21 cellular contexts compared by ENCODE assay signal in genomic region chr11:8930456-8931175, GRCh38. TPM values are rescaled to one million over a fixed set of nuclear protein-coding genes. Genes with fewer than 3 reads are reported as not detected.
A peak's percentile ranks its signal among the peaks of the same experiment; 100 is the strongest.
DNase-seq lines count a peak whose midpoint lies in the region; FAIRE-seq and TF ChIP-seq lines count a peak whose summit lies in the region.
"Had no signal": no experiment of that assay in that cellular context is flagged by ENCODE, and none has a peak within 500 bp of the region (broad histone marks: within the 10 kb centered on the region; RNA-seq: fewer than 3 reads in every experiment).

No MANE protein-coding gene starts in this region.

- H3K27ac ChIP-seq in H1 (ENCODE audit: low read depth, low read length) (no peak overlapping the region), osteoblast (ENCODE audit: low read depth, low read length) (no peak overlapping the region)
- H3K27ac ChIP-seq: C4-2B, SJSA1 had no signal

- CTCF ChIA-PET in H1 (lab: Charles Lee; ENCODE audit: partially characterized antibody), result interaction anchor here (0.6 to 2.0 kb wide), 8 partner anchors 12 to 184 kb away, joined by 3 to 6 read pairs (median 4); partner anchors contain the start of gene ASCL3

- H4K8ac ChIP-seq in H1 (ENCODE audit: extremely low read depth, insufficient read depth, low read length), result no peak overlapping the region

- no peak overlapping the region for H2AK5ac ChIP-seq in H1 (ENCODE audit: low read depth, low read length)

- H3K79me1 ChIP-seq in H1 (ENCODE audit: low read depth, low read length), result no peaks in the 10 kb centered on the region

- H3K18ac ChIP-seq in H1 (ENCODE audit: extremely low read depth, low read length), result no peak overlapping the region; the same call in 1 of the 2 replicates

- H3K79me2 ChIP-seq in H1 (ENCODE audit: control insufficient read depth in 1 of 2, insufficient read depth in 2 of 2, low read length in 2 of 2) (no peaks in the 10 kb centered on the region), osteoblast (ENCODE audit: insufficient read depth, low read length) (no peaks in the 10 kb centered on the region)

- H3K14ac ChIP-seq in H1 (ENCODE audit: insufficient read length), result no peak overlapping the region

- no peak overlapping the region for H3K4ac ChIP-seq in H1 (replicated peaks; ENCODE audit: insufficient read length, low read depth, low read length)

- H2BK15ac ChIP-seq in H1 (ENCODE audit: low read length), result no peak overlapping the region

- no peaks in the 10 kb centered on the region for H3K23me2 ChIP-seq in H1 (ENCODE audit: low read depth, low read length)

- DNase-seq in EH (ENCODE audit: low read depth), result peak; percentile 27
- DNase-seq in MV-4-11 (lab: John Stamatoyannopoulos, UW), result peak; percentile 62
- no peak for DNase-seq in H1 (ENCODE audit: low read depth in 1 of 2, low spot score in 2 of 2)
- peak; percentile 82 for DNase-seq in osteoblast (ENCODE audit: insufficient read length, low spot score, missing footprints)
- DNase-seq in HuH-7 (ENCODE audit: low spot score), result no peak
- no peak for DNase-seq in NCI-H146 (lab: John Stamatoyannopoulos, UW)
- DNase-seq in activated naive CD4-positive, alpha-beta T cell (lab: John Stamatoyannopoulos, UW), result no peak
- DNase-seq in GM19239 (ENCODE audit: insufficient read length, low spot score), result no peak
- DNase-seq: DMS 273 treated with DMSO at 0.1 percent for 48 hours, GOT3, KG1, NCI-H1417 treated with DMSO at 0.1 percent for 48 hours, NCI-H2029 treated with DMSO at 0.1 percent for 48 hours, NCI-H2171 treated with DMSO at 0.1 percent for 48 hours, NCI-H510A, NCI-H82, PC-3 had no signal

- no peak overlapping the region for H2AFZ ChIP-seq in H1 (ENCODE audit: low read length)
- peak overlapping the region; percentile 56 for H2AFZ ChIP-seq in osteoblast (ENCODE audit: low read length)

- H3K9ac ChIP-seq in H1 (replicated peaks in 1 of 4; ENCODE audit: extremely low read depth in 1 of 4, low read depth in 3 of 4, low read length in 3 of 4), result no peak overlapping the region

- peak overlapping the region; percentile 58 for H4K91ac ChIP-seq in H1 (replicated peaks; ENCODE audit: insufficient read length, low read length)

- TF ChIP-seq RAD21 in H1 (IDR thresholded peaks at IDR 0.05 in 1 of 2, conservative IDR thresholded peaks at IDR 0.05 in 1 of 2; ENCODE audit: low read depth in 2 of 2, low read length in 2 of 2), result no peak

- WGBS in H1 (ENCODE audit: extremely low coverage in 1 of 2, insufficient coverage in 1 of 2, insufficient read length in 1 of 2, insufficient replicate concordance in 2 of 2, low coverage in 1 of 2, low lambda C conversion rate in 2 of 2, missing lambda C conversion rate in 1 of 2), 2 experiments, result 93% methylated on average over 9 of the region's 12 CpGs; no CpG with 5 or more reads in 1 of the 2 experiments

- 0 out of 2 replicates have a peak overlapping the region, but pooled peaks have one; percentile 72 for H2BK20ac ChIP-seq in H1 (ENCODE audit: low read length)

- peaks cover 0 to 8% (median 1%) of the 10 kb centered on the region in 4 experiments; a peak in 2 of 7 replicates for H3K4me1 ChIP-seq in H1 (replicated peaks in 1 of 4; ENCODE audit: control insufficient read depth in 3 of 4, insufficient read depth in 4 of 4, low read length in 3 of 4)
- H3K4me1 ChIP-seq in osteoblast (ENCODE audit: insufficient read depth, low read length), result peaks cover 12% of the 10 kb centered on the region

- no peak for TF ChIP-seq POLR2A in H1 (IDR thresholded peaks at IDR 0.05; ENCODE audit: control extremely low read depth in 1 of 2, low read depth in 2 of 2, low read length in 2 of 2)

- H3K36me3 ChIP-seq in H1 (ENCODE audit: control insufficient read depth in 2 of 4, insufficient read depth in 4 of 4, low read length in 3 of 4) (no peaks in the 10 kb centered on the region), osteoblast (ENCODE audit: insufficient read depth, low read length) (no peaks in the 10 kb centered on the region)
- H3K36me3 ChIP-seq: SJSA1 had no signal

- H3K23ac ChIP-seq in H1 (ENCODE audit: insufficient read length), result no peak overlapping the region

- TF ChIP-seq CTCF in H1 (IDR thresholded peaks at IDR 0.05; ENCODE audit: control extremely low read depth in 1 of 3, insufficient read depth in 1 of 3, low read depth in 1 of 3, low read length in 3 of 3) (no peak), osteoblast (IDR thresholded peaks at IDR 0.05; ENCODE audit: extremely low read depth, low read depth, low read length) (no peak)

- H3K4me2 ChIP-seq in H1 (ENCODE audit: insufficient read depth in 1 of 2, low read depth in 2 of 2, low read length in 2 of 2) (no peak overlapping the region), osteoblast (ENCODE audit: insufficient read depth, low read length) (peak overlapping the region; percentile 11)

- no peaks in the 10 kb centered on the region for H3K9me3 ChIP-seq in H1 (ENCODE audit: insufficient read depth in 2 of 2, low read depth in 1 of 2, low read length in 1 of 2)
- no peaks in the 10 kb centered on the region for H3K9me3 ChIP-seq in osteoblast (ENCODE audit: low read depth, low read length)
- H3K9me3 ChIP-seq: SJSA1 had no signal

- no peak overlapping the region for H3K56ac ChIP-seq in H1 (replicated peaks; ENCODE audit: insufficient read length, low read depth, low read length)

- H3K4me3 ChIP-seq in H1 (ENCODE audit: extremely low read depth in 1 of 4, insufficient read depth in 2 of 4, low read depth in 3 of 4, low read length in 4 of 4) (no peak overlapping the region), osteoblast (ENCODE audit: insufficient read depth, low read length) (no peak overlapping the region)
- H3K4me3 ChIP-seq: SJSA1 had no signal

- no peaks in the 10 kb centered on the region for H3K27me3 ChIP-seq in H1 (replicated peaks in 1 of 4; ENCODE audit: control insufficient read depth in 3 of 4, extremely low read depth in 1 of 4, insufficient read depth in 3 of 4, low read length in 3 of 4)
- H3K27me3 ChIP-seq in osteoblast (ENCODE audit: insufficient read depth, low read length), result no peaks in the 10 kb centered on the region
- H3K27me3 ChIP-seq: SJSA1 had no signal

- no peak for TF ChIP-seq EP300 in H1 (IDR thresholded peaks at IDR 0.05; ENCODE audit: borderline replicate concordance in 1 of 2, low read depth in 2 of 2, low read length in 2 of 2)

- FAIRE-seq in H1 (lab: Jason Lieb, UNC) (no peak), GM19239 (lab: Jason Lieb, UNC) (no peak)
- FAIRE-seq: A204.1 had no signal

- no peak overlapping the region for H2BK5ac ChIP-seq in H1 (ENCODE audit: low read depth, low read length)

- no peak overlapping the region for H4K5ac ChIP-seq in H1 (ENCODE audit: insufficient read length, low read depth, low read length)

- H4K20me1 ChIP-seq in H1 (replicated peaks in 1 of 2; ENCODE audit: control insufficient read depth in 1 of 2, insufficient read depth in 2 of 2, low read length in 2 of 2) (no peaks in the 10 kb centered on the region), osteoblast (ENCODE audit: insufficient read depth, low read length) (no peaks in the 10 kb centered on the region)

- 0 out of 2 replicates have a peak overlapping the region, but pooled peaks have one; percentile 50 for H2BK12ac ChIP-seq in H1 (ENCODE audit: low read depth, low read length)

- POLR2A ChIA-PET in H1 (lab: Charles Lee; ENCODE audit: partially characterized antibody), result interaction anchor here (0.6 to 2.5 kb wide), 2 partner anchors 13 to 17 kb away, joined by 3 to 5 read pairs; no protein-coding TSS in a partner anchor

- no peak overlapping the region for H2BK120ac ChIP-seq in H1 (replicated peaks; ENCODE audit: low read depth, low read length)

RNA-seq across cellular contexts. Expression of gene C11orf16, which starts 2.1 kb away (rescaled TPM):
- total RNA-seq in H1 (2021; fragmentation: NEBNext Ultra II Directional; extraction: Animal tissue kit (Norgen Biotek cat#: 25700)), result not detected in 2 replicates
- polyA plus RNA-seq in H1 (2011; rRNA removed), result 0.06 and 0.08 TPM in 2 replicates
- polyA plus RNA-seq in H1 (2011; cell fraction: cytosol; rRNA removed), result 0.13 TPM
- 0.09 TPM for polyA plus RNA-seq in H1 (2011; cell fraction: nucleus; rRNA removed)
- 0.11 TPM in 1 of 4 replicates, not detected in the others for polyA plus RNA-seq in H1 (2012, experiment 1 of 2)
- polyA plus RNA-seq in H1 (2012, experiment 2 of 2), result not detected
- polyA plus RNA-seq in H1 (2013, experiment 1 of 2), result 0.20 TPM
- polyA plus RNA-seq in H1 (2013, experiment 2 of 2), result 0.17 TPM
- 0.10 TPM in 1 of 2 replicates, not detected in the other for polyA minus RNA-seq in H1 (2011; rRNA and poly(A)+ RNA removed)
- not detected for polyA minus RNA-seq in H1 (2011; cell fraction: cytosol; rRNA and poly(A)+ RNA removed)
- polyA minus RNA-seq in H1 (2011; cell fraction: nucleus; rRNA and poly(A)+ RNA removed), result not detected
- 0.29 TPM in 1 of 2 replicates, not detected in the other for total RNA-seq in osteoblast
- total RNA-seq: MCF 10A, PC-3, SJSA1 had no signal

RNA-seq across cellular contexts. Expression of gene ASCL3, which starts 12.2 kb away (rescaled TPM):
- not detected in 2 replicates for total RNA-seq in H1 (2021; fragmentation: NEBNext Ultra II Directional; extraction: Animal tissue kit (Norgen Biotek cat#: 25700))
- polyA plus RNA-seq in H1 (2011; rRNA removed), result not detected in 2 replicates
- polyA plus RNA-seq in H1 (2011; cell fraction: cytosol; rRNA removed), result not detected
- polyA plus RNA-seq in H1 (2011; cell fraction: nucleus; rRNA removed), result not detected
- polyA plus RNA-seq in H1 (2012, experiment 1 of 2), result not detected in 4 replicates
- polyA plus RNA-seq in H1 (2012, experiment 2 of 2), result not detected
- polyA plus RNA-seq in H1 (2013, experiment 1 of 2), result not detected
- not detected for polyA plus RNA-seq in H1 (2013, experiment 2 of 2)
- not detected in 2 replicates for polyA minus RNA-seq in H1 (2011; rRNA and poly(A)+ RNA removed)
- not detected for polyA minus RNA-seq in H1 (2011; cell fraction: cytosol; rRNA and poly(A)+ RNA removed)
- polyA minus RNA-seq in H1 (2011; cell fraction: nucleus; rRNA and poly(A)+ RNA removed), result not detected
- total RNA-seq in osteoblast, result not detected in 2 replicates
- total RNA-seq: MCF 10A, PC-3, SJSA1 had no signal

RNA-seq across cellular contexts. Expression of gene AKIP1, which starts 19.6 kb away (rescaled TPM):
- 17.8 and 19.9 TPM in 2 replicates for total RNA-seq in H1 (2021; fragmentation: NEBNext Ultra II Directional; extraction: Animal tissue kit (Norgen Biotek cat#: 25700))
- polyA plus RNA-seq in H1 (2011; rRNA removed), result 27.2 and 29.6 TPM in 2 replicates
- polyA plus RNA-seq in H1 (2011; cell fraction: cytosol; rRNA removed), result 24.3 TPM
- 12.4 TPM for polyA plus RNA-seq in H1 (2011; cell fraction: nucleus; rRNA removed)
- 21.3 to 23.8 TPM (median 22.5 TPM) in 4 replicates for polyA plus RNA-seq in H1 (2012, experiment 1 of 2)
- 27.7 TPM for polyA plus RNA-seq in H1 (2012, experiment 2 of 2)
- polyA plus RNA-seq in H1 (2013, experiment 1 of 2), result 10.3 TPM
- 10.5 TPM for polyA plus RNA-seq in H1 (2013, experiment 2 of 2)
- 3.9 and 6.7 TPM in 2 replicates for polyA minus RNA-seq in H1 (2011; rRNA and poly(A)+ RNA removed)
- polyA minus RNA-seq in H1 (2011; cell fraction: cytosol; rRNA and poly(A)+ RNA removed), result 14.0 TPM
- 8.1 TPM for polyA minus RNA-seq in H1 (2011; cell fraction: nucleus; rRNA and poly(A)+ RNA removed)
- total RNA-seq in osteoblast, result 39.1 and 43.6 TPM in 2 replicates

RNA-seq across cellular contexts. Expression of gene TMEM9B, which starts 33.6 kb away (rescaled TPM):
- 9.4 and 10.0 TPM in 2 replicates for total RNA-seq in H1 (2021; fragmentation: NEBNext Ultra II Directional; extraction: Animal tissue kit (Norgen Biotek cat#: 25700))
- 4.2 and 8.3 TPM in 2 replicates for polyA plus RNA-seq in H1 (2011; rRNA removed)
- 6.5 TPM for polyA plus RNA-seq in H1 (2011; cell fraction: cytosol; rRNA removed)
- polyA plus RNA-seq in H1 (2011; cell fraction: nucleus; rRNA removed), result 1.9 TPM
- polyA plus RNA-seq in H1 (2012, experiment 1 of 2), result 6.9 to 13.5 TPM (median 7.5 TPM) in 4 replicates
- 5.9 TPM for polyA plus RNA-seq in H1 (2012, experiment 2 of 2)
- 9.5 TPM for polyA plus RNA-seq in H1 (2013, experiment 1 of 2)
- polyA plus RNA-seq in H1 (2013, experiment 2 of 2), result 11.5 TPM
- 3.5 and 6.4 TPM in 2 replicates for polyA minus RNA-seq in H1 (2011; rRNA and poly(A)+ RNA removed)
- 3.3 TPM for polyA minus RNA-seq in H1 (2011; cell fraction: cytosol; rRNA and poly(A)+ RNA removed)
- 2.4 TPM for polyA minus RNA-seq in H1 (2011; cell fraction: nucleus; rRNA and poly(A)+ RNA removed)
- total RNA-seq in osteoblast, result 32.6 and 40.1 TPM in 2 replicates

Comparison
In these comparisons a context has a peak if more than half of its experiments do, and no peak if none do; other contexts are left out.
1. DNase-seq: peak in EH (single experiment), MV-4-11 (single experiment) and osteoblast (single experiment); none in H1 (0 of 2), HuH-7 (single experiment), NCI-H146 (single experiment), activated naive CD4-positive, alpha-beta T cell (0 of 4) and GM19239 (single experiment).